In genomic region chr6:99514089-99514488, GRCh38 we compare ENCODE assay signal across 8 cellular contexts. TPM values are rescaled to one million over a fixed set of nuclear protein-coding genes. Genes with fewer than 3 reads are reported as not detected.
DNase-seq lines count a peak whose midpoint lies in the region; ATAC-seq and TF ChIP-seq lines count a peak whose summit lies in the region.

No MANE protein-coding gene starts in this region.

- H3K4me3 ChIP-seq in iPS-18a (ENCODE audit: low read length) = peak overlapping the region; percentile 85
- peak overlapping the region in 3 of 4 donors; percentile 89 to 97 (median 92) for H3K4me3 ChIP-seq in tibial nerve

- H3K9ac ChIP-seq in iPS-18a (ENCODE audit: low read length) = peak overlapping the region; percentile 71

- POLR2A ChIA-PET in activated B cell treated with CpG ODN at 0.5 μM for 24 hours (lab: Charles Lee) = interaction anchor here (0.9 to 3.3 kb wide), 5 partner anchors 29 to 121 kb away, joined by 3 to 59 read pairs (median 15); partner anchors contain the start of genes CCNC, COQ3 and PNISR

- no peaks in the 10 kb centered on the region for H3K9me3 Mint-ChIP-seq in activated naive CD4-positive, alpha-beta T cell treated with anti-CD3 and anti-CD28 coated beads for 36 hours
- no peaks in the 10 kb centered on the region for H3K9me3 Mint-ChIP-seq in activated B cell treated with CpG ODN at 0.5 μM for 24 hours

- peaks cover 13% of the 10 kb centered on the region for H3K4me1 ChIP-seq in iPS-18a (ENCODE audit: control insufficient read depth, low read depth, low read length)
- peaks cover 0 to 19% (median 9%) of the 10 kb centered on the region in 4 donors for H3K4me1 ChIP-seq in tibial nerve

- TF ChIP-seq EP300 in tibial nerve (IDR thresholded peaks at IDR 0.05) = no peak

- CTCF ChIA-PET in activated naive CD4-positive, alpha-beta T cell treated with anti-CD3 and anti-CD28 coated beads for 36 hours (lab: Charles Lee) = interaction anchor here (1.0 kb wide), 1 partner anchor 9 kb away, joined by 4 read pairs; no protein-coding TSS in a partner anchor
- CTCF ChIA-PET in activated B cell treated with CpG ODN at 0.5 μM for 24 hours (lab: Charles Lee) = interaction anchor here (1.2 kb wide), 1 partner anchor 46 kb away, joined by 10 read pairs; no protein-coding TSS in a partner anchor

- no peaks in the 10 kb centered on the region for H3K36me3 Mint-ChIP-seq in activated naive CD4-positive, alpha-beta T cell treated with anti-CD3 and anti-CD28 coated beads for 36 hours (ENCODE audit: low read depth)
- H3K36me3 Mint-ChIP-seq in activated B cell treated with CpG ODN at 0.5 μM for 24 hours (ENCODE audit: low read depth) = peaks cover 13% of the 10 kb centered on the region

- no peak for DNase-seq in activated naive CD4-positive, alpha-beta T cell treated with anti-CD3 and anti-CD28 coated beads for 36 hours
- DNase-seq in activated naive CD4-positive, alpha-beta T cell treated with anti-CD3 and anti-CD28 coated beads, Interleukin-2, amount 50 U/mL, for 16 hours = no peak
- DNase-seq in activated B cell treated with CpG ODN at 0.5 μM for 24 hours (no peak), tibial nerve (ENCODE audit: low spot score in 2 of 2) (no peak), globus pallidus (ENCODE audit: low spot score) (no peak)

- H3K4me1 Mint-ChIP-seq in activated naive CD4-positive, alpha-beta T cell treated with anti-CD3 and anti-CD28 coated beads for 36 hours (ENCODE audit: low read depth) = peaks cover 27% of the 10 kb centered on the region
- peaks cover 34% of the 10 kb centered on the region for H3K4me1 Mint-ChIP-seq in activated B cell treated with CpG ODN at 0.5 μM for 24 hours

- no peaks in the 10 kb centered on the region for H3K27me3 Mint-ChIP-seq in activated naive CD4-positive, alpha-beta T cell treated with anti-CD3 and anti-CD28 coated beads for 36 hours (ENCODE audit: low read depth)
- no peaks in the 10 kb centered on the region for H3K27me3 Mint-ChIP-seq in activated B cell treated with CpG ODN at 0.5 μM for 24 hours

- 33 to 41% methylated on average over 8 of the region's 8 CpGs for WGBS in tibial nerve, 2 donors

- TF ChIP-seq CTCF in activated B cell treated with CpG ODN at 0.5 μM for 24 hours (IDR thresholded peaks at IDR 0.05) = no peak
- no peak for TF ChIP-seq CTCF in tibial nerve (IDR thresholded peaks at IDR 0.05)

- H3K9me3 ChIP-seq in iPS-18a (ENCODE audit: control insufficient read depth, low read depth, low read length) (no peaks in the 10 kb centered on the region), tibial nerve (no peaks in the 10 kb centered on the region)

- no peak overlapping the region for H3K27ac Mint-ChIP-seq in activated naive CD4-positive, alpha-beta T cell treated with anti-CD3 and anti-CD28 coated beads for 36 hours
- peak overlapping the region; percentile 84 for H3K27ac Mint-ChIP-seq in activated B cell treated with CpG ODN at 0.5 μM for 24 hours

- H3K36me3 ChIP-seq in iPS-18a (ENCODE audit: control insufficient read depth, low read depth, low read length) (peaks cover 3% of the 10 kb centered on the region), tibial nerve (peaks cover 0 to 8% (median 0%) of the 10 kb centered on the region in 3 donors)

- no peak for TF ChIP-seq POLR2A in tibial nerve (IDR thresholded peaks at IDR 0.05)

- H3K4me3 Mint-ChIP-seq in activated naive CD4-positive, alpha-beta T cell treated with anti-CD3 and anti-CD28 coated beads for 36 hours = peak overlapping the region; percentile 93
- peak overlapping the region; percentile 89 for H3K4me3 Mint-ChIP-seq in activated B cell treated with CpG ODN at 0.5 μM for 24 hours

- H3K27ac ChIP-seq in iPS-18a (ENCODE audit: low read length) (no peak overlapping the region), tibial nerve (peak overlapping the region in 2 of 4 donors; percentile 91 to 92)

- H3K27me3 ChIP-seq in iPS-18a (ENCODE audit: control insufficient read depth, insufficient read depth, low read length) (no peaks in the 10 kb centered on the region), tibial nerve (no peaks in the 10 kb centered on the region)

- ATAC-seq in activated B cell treated with CpG ODN at 0.5 μM for 24 hours (ENCODE audit: low read depth) (no peak), HG03045 (IDR thresholded peaks at IDR 0.05; ENCODE audit: unreplicated experiment) (no peak), HG02763 (IDR thresholded peaks at IDR 0.05; ENCODE audit: unreplicated experiment) (no peak)

- intact Hi-C loops in activated naive CD4-positive, alpha-beta T cell treated with anti-CD3 and anti-CD28 coated beads for 36 hours (cut with micrococcal nuclease) = no loop called here
- intact Hi-C loops in activated B cell treated with CpG ODN at 0.5 μM for 24 hours (cut with micrococcal nuclease) = no loop called here

RNA-seq across cellular contexts. Expression of gene USP45, which starts 1.1 kb away (rescaled TPM):
- 10 to 100 TPM; 13.2 to 13.8 TPM for total RNA-seq in activated naive CD4-positive, alpha-beta T cell treated with anti-CD3 and anti-CD28 coated beads for 36 hours
- total RNA-seq in activated B cell treated with CpG ODN at 0.5 μM for 24 hours = 25.2 and 25.3 TPM in 2 replicates
- 10 to 100 TPM; 15.7 to 37.5 (median 30.1) TPM for total RNA-seq in tibial nerve

RNA-seq across cellular contexts. Expression of gene CCNC, which starts 54.4 kb away (rescaled TPM):
- total RNA-seq in activated naive CD4-positive, alpha-beta T cell treated with anti-CD3 and anti-CD28 coated beads for 36 hours = 10 to 100 TPM; 51.6 to 51.8 TPM
- total RNA-seq in activated B cell treated with CpG ODN at 0.5 μM for 24 hours (50.4 and 51.6 TPM in 2 replicates), tibial nerve (10 to 100 TPM; 22.7 to 48.3 (median 30.3) TPM)
